In the genomic region with DNA sequence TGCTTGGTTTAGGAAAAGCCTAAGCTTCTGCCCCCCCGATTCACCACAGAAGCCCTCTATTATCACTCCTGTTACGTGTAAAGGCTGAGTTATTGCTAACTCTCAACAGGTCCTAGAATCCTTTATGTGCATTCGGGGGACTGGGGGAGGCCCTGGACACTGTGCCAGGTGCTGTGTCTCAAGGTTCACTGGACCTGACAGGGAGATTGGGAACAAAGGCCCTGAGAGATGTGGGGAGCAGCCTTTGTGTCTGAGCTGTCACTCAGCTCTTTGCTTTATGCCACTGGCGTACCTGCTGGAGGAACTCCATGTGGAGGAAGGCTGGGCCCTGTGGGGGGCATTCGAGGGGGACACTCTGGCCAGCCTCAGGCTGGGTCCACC, we compare ENCODE assay signal across 19 cellular contexts.
DNase-seq lines count a peak whose midpoint lies in the region; ATAC-seq and TF ChIP-seq lines count a peak whose summit lies in the region.
"Had no signal": no experiment of that assay in that cellular context is flagged by ENCODE, and none has a peak within 500 bp of the region (broad histone marks: within the 10 kb centered on the region; RNA-seq: fewer than 3 reads in every experiment).

No MANE protein-coding gene starts in this region.

- CTCF ChIA-PET in MCF 10A (lab: Yijun Ruan, JAX), result no interaction called here

- H3K27ac ChIP-seq in breast epithelium (peak overlapping the region in 1 of 2 donors; percentile 2), mesenchymal stem cell (ENCODE audit: low read length, poor library complexity, severe bottlenecking) (no peak overlapping the region), suprapubic skin (peak overlapping the region; percentile 73)
- H3K27ac ChIP-seq: A549, C4-2B, HL-60, PC-9 had no signal

- H2AK5ac ChIP-seq in mesenchymal stem cell (ENCODE audit: low read length, severe bottlenecking), result no peak overlapping the region

- H4K8ac ChIP-seq in mesenchymal stem cell (ENCODE audit: low read length), result no peak overlapping the region

- H3K36me3 Mint-ChIP-seq in MCF 10A (ENCODE audit: insufficient read depth, unreplicated experiment), result no peaks in the 10 kb centered on the region
- H3K36me3 Mint-ChIP-seq in chondrocyte (ENCODE audit: low read depth), result peaks cover 5% of the 10 kb centered on the region

- WGBS in mesenchymal stem cell, result 57% methylated on average over 5 of the region's 5 CpGs
- WGBS in suprapubic skin, result 52% methylated on average over 5 of the region's 5 CpGs

- H3K23ac ChIP-seq in mesenchymal stem cell (ENCODE audit: low read length in 2 of 2), result no peak overlapping the region

- no peak overlapping the region for H4K91ac ChIP-seq in mesenchymal stem cell (ENCODE audit: low read length)

- H3K18ac ChIP-seq in mesenchymal stem cell (ENCODE audit: low read depth in 1 of 2, low read length in 2 of 2), result no peak overlapping the region

- peaks cover 93% of the 10 kb centered on the region for H3K27me3 Mint-ChIP-seq in MCF 10A (ENCODE audit: insufficient read depth, unreplicated experiment)
- H3K27me3 Mint-ChIP-seq in chondrocyte (ENCODE audit: low read depth), result no peaks in the 10 kb centered on the region

- no TSS peak for BruUV-seq in MCF 10A (replicated peaks; lab: Mats Ljungman, UMichigan)

- H3K27me3 ChIP-seq in breast epithelium (no peaks in the 10 kb centered on the region), adipocyte (replicated peaks; ENCODE audit: control insufficient read depth, insufficient read depth, low read length) (no peaks in the 10 kb centered on the region), mesenchymal stem cell (ENCODE audit: control insufficient read depth in 1 of 2, insufficient read depth in 1 of 2, low read length in 2 of 2) (no peaks in the 10 kb centered on the region), suprapubic skin (no peaks in the 10 kb centered on the region)

- no peak for TF ChIP-seq EP300 in suprapubic skin (IDR thresholded peaks at IDR 0.05)

- no peaks in the 10 kb centered on the region for H3K79me1 ChIP-seq in mesenchymal stem cell (replicated peaks; ENCODE audit: low read length, poor library complexity, severe bottlenecking)

- intact Hi-C loops in breast epithelium (cut with DNase I; ENCODE audit: low total_unique reads), result no loop called here
- intact Hi-C loops in MCF 10A (cut with micrococcal nuclease), result no loop called here

- H3K4me1 Mint-ChIP-seq in MCF 10A (ENCODE audit: insufficient read depth, unreplicated experiment) (no peaks in the 10 kb centered on the region), chondrocyte (ENCODE audit: low read depth) (peaks cover 19% of the 10 kb centered on the region)

- no peak overlapping the region for H3K4ac ChIP-seq in mesenchymal stem cell (ENCODE audit: low read depth in 1 of 2, low read length in 2 of 2)

- ATAC-seq in HG02970 (IDR thresholded peaks at IDR 0.05; ENCODE audit: low FRiP score, unreplicated experiment), result no peak

- no peak overlapping the region for H2BK12ac ChIP-seq in mesenchymal stem cell (ENCODE audit: low read length in 2 of 2)

- no peak for TF ChIP-seq POLR2A in breast epithelium (IDR thresholded peaks at IDR 0.05)
- no peak for TF ChIP-seq POLR2A in suprapubic skin (IDR thresholded peaks at IDR 0.05)

- H3K9ac ChIP-seq in adipocyte (ENCODE audit: low read length) (peak overlapping the region; percentile 5), mesenchymal stem cell (ENCODE audit: low read length) (peak overlapping the region; percentile 50)

- H2BK5ac ChIP-seq in mesenchymal stem cell (ENCODE audit: low read depth, low read length, poor library complexity, severe bottlenecking), result no peak overlapping the region

- H3K9me3 Mint-ChIP-seq in MCF 10A (ENCODE audit: unreplicated experiment), result peaks cover 16% of the 10 kb centered on the region
- H3K9me3 Mint-ChIP-seq in chondrocyte (ENCODE audit: low read depth), result peaks cover 16% of the 10 kb centered on the region

- TF ChIP-seq CTCF in breast epithelium (IDR thresholded peaks at IDR 0.05), result no peak
- TF ChIP-seq CTCF in MCF 10A (IDR thresholded peaks at IDR 0.05; ENCODE audit: unreplicated experiment), result no peak
- no peak for TF ChIP-seq CTCF in suprapubic skin (IDR thresholded peaks at IDR 0.05)
- TF ChIP-seq CTCF in chondrocyte (IDR thresholded peaks at IDR 0.05), result no peak

- H2BK15ac ChIP-seq in mesenchymal stem cell (ENCODE audit: low read depth, poor library complexity, severe bottlenecking), result no peak overlapping the region

- H3K4me3 Mint-ChIP-seq in MCF 10A (ENCODE audit: unreplicated experiment), result no peak overlapping the region
- H3K4me3 Mint-ChIP-seq in chondrocyte (ENCODE audit: unreplicated experiment), result no peak overlapping the region
- H3K4me3 Mint-ChIP-seq: H9 had no signal

- H3K9me3 ChIP-seq in breast epithelium (no peaks in the 10 kb centered on the region), adipocyte (ENCODE audit: control insufficient read depth, low read length) (peaks cover 7% of the 10 kb centered on the region), mesenchymal stem cell (ENCODE audit: control insufficient read depth, low read length) (peaks cover 21% of the 10 kb centered on the region), suprapubic skin (no peaks in the 10 kb centered on the region)

- DNase-seq in breast epithelium (ENCODE audit: low spot score in 2 of 2) (peak; percentile 11 to 15), MCF 10A (ENCODE audit: unreplicated experiment) (no peak), adipocyte (ENCODE audit: low read depth) (no peak), mesenchymal stem cell (no peak), suprapubic skin (ENCODE audit: low spot score in 2 of 2) (no peak), NCI-H187 treated with DMSO at 0.1 percent for 48 hours (lab: John Stamatoyannopoulos, UW) (no peak), chondrocyte (ENCODE audit: low spot score) (no peak)
- DNase-seq: DMS 273 treated with DMSO at 0.1 percent for 48 hours, DND-41, H9, IMR-90, NCI-H1417 treated with DMSO at 0.1 percent for 48 hours, NCI-H1930, NCI-H526, PC-9 had no signal

- H3K36me3 ChIP-seq in breast epithelium (no peaks in the 10 kb centered on the region), adipocyte (ENCODE audit: control insufficient read depth, insufficient read depth, low read length, severe bottlenecking) (no peaks in the 10 kb centered on the region), mesenchymal stem cell (ENCODE audit: control insufficient read depth in 1 of 2, insufficient read depth in 2 of 2, low read depth in 1 of 2, low read length in 2 of 2) (no peaks in the 10 kb centered on the region), suprapubic skin (no peaks in the 10 kb centered on the region)

- H3K14ac ChIP-seq in mesenchymal stem cell (ENCODE audit: low read length in 2 of 2), result no peak overlapping the region

- POLR2A ChIA-PET in MCF 10A (lab: Yijun Ruan, JAX), result no interaction called here

- no peaks in the 10 kb centered on the region for H3K4me1 ChIP-seq in breast epithelium
- H3K4me1 ChIP-seq in adipocyte (ENCODE audit: control insufficient read depth, insufficient read depth, low read length), result peaks cover 18% of the 10 kb centered on the region
- H3K4me1 ChIP-seq in mesenchymal stem cell (ENCODE audit: control insufficient read depth, insufficient read depth, low read depth, low read length), result peaks cover 24% of the 10 kb centered on the region
- H3K4me1 ChIP-seq in suprapubic skin, result peaks cover 6% of the 10 kb centered on the region
- H3K4me1 ChIP-seq: A549 had no signal

- no peak overlapping the region for H3K4me3 ChIP-seq in breast epithelium
- H3K4me3 ChIP-seq in adipocyte (ENCODE audit: low read length), result no peak overlapping the region
- H3K4me3 ChIP-seq in mesenchymal stem cell (ENCODE audit: insufficient read depth in 1 of 2, low read depth in 1 of 2, low read length in 2 of 2), result peak overlapping the region in 1 of 2 experiments; percentile 55
- no peak overlapping the region for H3K4me3 ChIP-seq in suprapubic skin
- H3K4me3 ChIP-seq: A549, PC-9 had no signal

- H3K27ac Mint-ChIP-seq in MCF 10A (ENCODE audit: low read depth, unreplicated experiment), result no peak overlapping the region
- no peak overlapping the region for H3K27ac Mint-ChIP-seq in chondrocyte (ENCODE audit: unreplicated experiment)
- H3K27ac Mint-ChIP-seq: H9 had no signal

- H3K4me2 ChIP-seq in mesenchymal stem cell (ENCODE audit: low read length, poor library complexity, severe bottlenecking), result no peak overlapping the region
- H3K4me2 ChIP-seq: A549, PC-9 had no signal

- no peak overlapping the region for H2AFZ ChIP-seq in mesenchymal stem cell (ENCODE audit: low read depth, low read length)
- H2AFZ ChIP-seq: PC-9 had no signal

- no peak overlapping the region for H2BK120ac ChIP-seq in mesenchymal stem cell (ENCODE audit: low read depth, low read length)

Comparison
In these comparisons a context has a peak if more than half of its experiments do, and no peak if none do; other contexts are left out.
1. DNase-seq: peak in breast epithelium (2 of 2); none in MCF 10A (single experiment), adipocyte (single experiment), mesenchymal stem cell (single experiment), suprapubic skin (0 of 2), NCI-H187 treated with DMSO at 0.1 percent for 48 hours (single experiment) and chondrocyte (single experiment).